28 cellular contexts compared by ENCODE assay signal in the genomic region with DNA sequence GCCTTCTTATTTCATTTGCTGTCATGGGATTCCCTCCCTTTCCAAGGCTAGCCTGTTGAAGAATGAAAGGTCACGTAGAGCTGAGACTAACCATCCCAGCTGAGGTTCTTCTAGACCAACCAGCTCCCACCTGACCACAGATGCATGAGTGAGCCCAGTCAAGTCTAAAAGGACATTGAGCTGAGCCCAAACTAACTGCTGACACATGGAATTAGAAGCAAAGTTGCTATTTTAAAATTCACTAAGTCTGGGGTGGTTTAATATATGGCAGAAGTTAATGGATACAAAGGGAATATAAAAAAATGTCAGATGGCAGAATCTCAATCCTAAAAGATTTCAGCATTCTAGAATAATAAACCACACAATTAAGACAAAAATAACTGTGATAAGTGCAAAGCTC.
"Had no signal": no experiment of that assay in that cellular context is flagged by ENCODE, and none has a peak within 500 bp of the region (broad histone marks: within the 10 kb centered on the region; RNA-seq: fewer than 3 reads in every experiment).

No MANE protein-coding gene starts in this region.

- H3K4me1 ChIP-seq: colonic mucosa, esophagus squamous epithelium, left lung had no signal

- DNase-seq: colonic mucosa; cortex of kidney; effector CD8-positive, alpha-beta T cell; effector memory CD8-positive, alpha-beta T cell; endodermal cell; erythroblast; esophagus squamous epithelium; foreskin fibroblast; foreskin melanocyte; gastrocnemius medialis; glutamatergic neuron; head of caudate nucleus; heart right ventricle; hippocampal formation; left cardiac atrium; left lung; left ventricle myocardium superior; lower lobe of right lung; mesenchymal stem cell; mucosa of descending colon; naive B cell had no signal

- H3K27ac Mint-ChIP-seq: dendritic cell treated with granulocyte-macrophage colony-stimulating factor and Interleukin-4, amounts not matched to agents 40 ng/mL and 50 ng/mL, for 4 days; effector memory CD8-positive, alpha-beta T cell; endodermal cell; mesothelial cell of epicardium had no signal

- H3K4me3 Mint-ChIP-seq: dendritic cell treated with granulocyte-macrophage colony-stimulating factor and Interleukin-4, amounts not matched to agents 40 ng/mL and 50 ng/mL, for 4 days; effector memory CD8-positive, alpha-beta T cell; endodermal cell; mesothelial cell of epicardium; naive B cell had no signal

- FAIRE-seq: endometrium, islet of Langerhans, keratinocyte had no signal

- H3K27ac ChIP-seq: colonic mucosa, epithelial cell of prostate, esophagus squamous epithelium, gastrocnemius medialis, heart right ventricle, left lung, lower lobe of right lung had no signal

- H3K36me3 ChIP-seq: colonic mucosa, esophagus squamous epithelium, gastrocnemius medialis, heart right ventricle, left lung, lower lobe of right lung had no signal

- H3K27me3 ChIP-seq: colonic mucosa, esophagus squamous epithelium, gastrocnemius medialis, heart right ventricle, left lung had no signal

- H3K27me3 Mint-ChIP-seq: dendritic cell treated with granulocyte-macrophage colony-stimulating factor and Interleukin-4, amounts not matched to agents 40 ng/mL and 50 ng/mL, for 4 days; naive B cell had no signal

- H3K4me3 ChIP-seq: colonic mucosa, esophagus squamous epithelium, gastrocnemius medialis, heart right ventricle, left lung, lower lobe of right lung, mucosa of descending colon had no signal

- H3K36me3 Mint-ChIP-seq: mesothelial cell of epicardium, naive B cell had no signal

- H3K9me3 ChIP-seq: colonic mucosa, esophagus squamous epithelium, gastrocnemius medialis, heart right ventricle, left lung, lower lobe of right lung, mucosa of descending colon had no signal

- H3K9me3 Mint-ChIP-seq: dendritic cell treated with granulocyte-macrophage colony-stimulating factor and Interleukin-4, amounts not matched to agents 40 ng/mL and 50 ng/mL, for 4 days; effector memory CD8-positive, alpha-beta T cell; endodermal cell; mesothelial cell of epicardium had no signal

- ATAC-seq: effector memory CD8-positive, alpha-beta T cell; esophagus mucosa; gastrocnemius medialis; heart right ventricle; left cardiac atrium; left lung; left ventricle myocardium superior; lower lobe of right lung; mucosa of descending colon had no signal
